Comparison of ENCODE assay signal across 8 cellular contexts in genomic region chr17:1111599-1112443, GRCh38.
DNase-seq lines count a peak whose midpoint lies in the region; ATAC-seq and TF ChIP-seq lines count a peak whose summit lies in the region.

No MANE protein-coding gene starts in this region.

- H3K27ac Mint-ChIP-seq in activated T-helper 17 cell treated with anti-CD3 and anti-CD28 coated beads, Interleukin-2, amount 50 U/mL, for 72 hours = peak overlapping the region; percentile 37
- no peak overlapping the region for H3K27ac Mint-ChIP-seq in memory B cell

- H3K4me1 Mint-ChIP-seq in activated T-helper 17 cell treated with anti-CD3 and anti-CD28 coated beads, Interleukin-2, amount 50 U/mL, for 72 hours = peaks cover 28% of the 10 kb centered on the region
- H3K4me1 Mint-ChIP-seq in memory B cell = peaks cover 27% of the 10 kb centered on the region

- H3K27me3 Mint-ChIP-seq in activated T-helper 17 cell treated with anti-CD3 and anti-CD28 coated beads, Interleukin-2, amount 50 U/mL, for 72 hours = no peaks in the 10 kb centered on the region
- no peaks in the 10 kb centered on the region for H3K27me3 Mint-ChIP-seq in memory B cell

- no peaks in the 10 kb centered on the region for H3K9me3 Mint-ChIP-seq in activated T-helper 17 cell treated with anti-CD3 and anti-CD28 coated beads, Interleukin-2, amount 50 U/mL, for 72 hours
- no peaks in the 10 kb centered on the region for H3K9me3 Mint-ChIP-seq in memory B cell

- ATAC-seq in Right ventricle myocardium superior (ENCODE audit: poor library complexity) (no peak), Right ventricle myocardium inferior (no peak), memory B cell (ENCODE audit: low read depth) (no peak)
- no peak for ATAC-seq in activated T-helper 17 cell treated with anti-CD3 and anti-CD28 coated beads, Interleukin-2, amount 50 U/mL, for 72 hours (replicated peaks)

- no peak overlapping the region for H3K4me3 ChIP-seq in vagina

- H3K4me1 ChIP-seq in vagina = peaks cover 65% of the 10 kb centered on the region

- TF ChIP-seq CTCF in vagina (IDR thresholded peaks at IDR 0.05) = no peak

- DNase-seq in Right ventricle myocardium superior (peak; percentile 78), Right ventricle myocardium inferior (ENCODE audit: missing footprints) (no peak), memory B cell (ENCODE audit: low spot score in 2 of 2) (no peak), vagina (ENCODE audit: extremely low spot score in 2 of 2) (peak in 1 of 2 donors; percentile 88), ureter (ENCODE audit: low spot score) (no peak)
- DNase-seq in NK-92 treated with Interleukin-12 subunit alpha and Interleukin-12 subunit beta, amount 100 ng/mL, for 24 hours (lab: John Stamatoyannopoulos, UW) = no peak
- DNase-seq in stimulated activated CD4-positive, alpha-beta T cell treated with anti-CD3 and anti-CD28 coated beads, Interleukin-12 subunit alpha, Interleukin-12 subunit beta, amount 100 ng/mL, for 4 hours = no peak

- intact Hi-C loops in Right ventricle myocardium superior (cut with DNase I) = no loop called here
- intact Hi-C loops in Right ventricle myocardium inferior (cut with DNase I) = no loop called here
- intact Hi-C loops in vagina (cut with DNase I) = no loop called here

- peak overlapping the region; percentile 90 for H3K27ac ChIP-seq in vagina

- peaks cover 6% of the 10 kb centered on the region for H3K36me3 Mint-ChIP-seq in activated T-helper 17 cell treated with anti-CD3 and anti-CD28 coated beads, Interleukin-2, amount 50 U/mL, for 72 hours (ENCODE audit: low read depth)
- H3K36me3 Mint-ChIP-seq in memory B cell = no peaks in the 10 kb centered on the region

- TF ChIP-seq POLR2A in vagina (IDR thresholded peaks at IDR 0.05) = no peak

- no peaks in the 10 kb centered on the region for H3K9me3 ChIP-seq in vagina

- H3K36me3 ChIP-seq in vagina = no peaks in the 10 kb centered on the region

- H3K4me3 Mint-ChIP-seq in activated T-helper 17 cell treated with anti-CD3 and anti-CD28 coated beads, Interleukin-2, amount 50 U/mL, for 72 hours = peak overlapping the region; percentile 70
- H3K4me3 Mint-ChIP-seq in memory B cell = peak overlapping the region; percentile 60

- H3K27me3 ChIP-seq in vagina = no peaks in the 10 kb centered on the region
